In the genomic region with DNA sequence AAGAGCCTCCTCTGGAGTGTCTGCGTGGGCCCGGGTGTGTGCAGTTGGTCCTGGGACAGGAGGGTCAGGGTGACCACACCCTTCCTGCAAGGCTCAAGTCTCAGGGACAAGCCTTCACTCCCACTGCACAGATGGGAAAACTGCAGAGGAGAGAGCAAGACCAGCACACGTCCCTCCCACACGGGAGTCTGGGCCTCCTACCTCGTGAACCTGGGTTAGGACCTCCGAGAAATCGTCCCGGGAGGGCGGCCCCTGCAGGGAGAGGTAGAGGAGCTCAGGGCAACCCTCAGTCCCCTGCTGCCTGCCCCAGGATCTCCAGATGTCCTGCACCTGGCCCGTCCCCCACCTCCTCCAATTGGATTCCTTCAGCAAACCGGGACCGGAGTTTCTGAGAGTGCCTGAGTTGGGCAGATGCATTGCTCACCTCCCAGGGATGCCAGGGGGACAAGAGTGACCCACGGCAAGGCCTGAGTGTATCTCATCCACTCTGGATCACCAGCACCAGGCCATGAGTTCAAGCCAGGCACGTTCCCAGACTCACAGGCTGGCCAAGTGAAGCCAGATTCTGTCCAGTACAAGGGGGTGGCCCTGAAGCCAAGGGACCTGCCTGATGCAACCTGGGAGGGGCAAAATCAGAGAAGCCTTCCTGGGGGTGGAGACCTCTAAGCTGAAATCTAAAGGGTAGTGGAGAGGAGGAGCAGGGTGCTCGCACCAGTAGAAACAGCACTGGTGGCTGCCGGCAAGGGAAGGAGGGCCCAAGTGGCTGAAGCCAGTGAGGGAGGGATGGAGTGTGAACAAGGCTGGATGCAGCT, we compare ENCODE assay signal across 12 cellular contexts. TPM values are rescaled to one million over a fixed set of nuclear protein-coding genes. Genes with fewer than 3 reads are reported as not detected.
DNase-seq lines count a peak whose midpoint lies in the region; ATAC-seq and TF ChIP-seq lines count a peak whose summit lies in the region.
"Had no signal": no experiment of that assay in that cellular context is flagged by ENCODE, and none has a peak within 500 bp of the region (broad histone marks: within the 10 kb centered on the region; RNA-seq: fewer than 3 reads in every experiment).

No MANE protein-coding gene starts in this region.

- no peak for TF ChIP-seq EP300 in upper lobe of left lung (IDR thresholded peaks at IDR 0.05)

- ATAC-seq in activated naive CD8-positive, alpha-beta T cell treated with anti-CD3 and anti-CD28 coated beads, Interleukin-2, amount 10 ng/mL, durations not matched to agents 7 days and 5 days (ENCODE audit: low read depth): no peak
- ATAC-seq in T-helper 17 cell: no peak
- no peak for ATAC-seq in upper lobe of left lung (ENCODE audit: low FRiP score in 2 of 2)
- no peak for ATAC-seq in HG02588 (IDR thresholded peaks at IDR 0.05; ENCODE audit: unreplicated experiment)
- no peak for ATAC-seq in HG03460 (IDR thresholded peaks at IDR 0.05; ENCODE audit: unreplicated experiment)

- peak overlapping the region; percentile 17 for H3K4me3 ChIP-seq in iPS-11a (ENCODE audit: low read depth, low read length)
- peak overlapping the region in 3 of 4 donors; percentile 40 to 49 (median 42) for H3K4me3 ChIP-seq in upper lobe of left lung
- H3K4me3 ChIP-seq in uterus: no peak overlapping the region

- H3K4me1 Mint-ChIP-seq in activated naive CD8-positive, alpha-beta T cell treated with anti-CD3 and anti-CD28 coated beads, Interleukin-2, amount 10 ng/mL, durations not matched to agents 7 days and 5 days: peaks cover 14% of the 10 kb centered on the region
- H3K4me1 Mint-ChIP-seq in activated naive CD8-positive, alpha-beta T cell treated with anti-CD3 and anti-CD28 coated beads for 36 hours: peaks cover 16% of the 10 kb centered on the region
- peaks cover 22% of the 10 kb centered on the region for H3K4me1 Mint-ChIP-seq in T-helper 17 cell

- H3K36me3 Mint-ChIP-seq in activated naive CD8-positive, alpha-beta T cell treated with anti-CD3 and anti-CD28 coated beads, Interleukin-2, amount 10 ng/mL, durations not matched to agents 7 days and 5 days: peaks cover 5% of the 10 kb centered on the region
- peaks cover 4% of the 10 kb centered on the region for H3K36me3 Mint-ChIP-seq in activated naive CD8-positive, alpha-beta T cell treated with anti-CD3 and anti-CD28 coated beads for 36 hours
- H3K36me3 Mint-ChIP-seq in T-helper 17 cell (ENCODE audit: low read depth): peaks cover 3% of the 10 kb centered on the region

- no peak for DNase-seq in activated naive CD8-positive, alpha-beta T cell treated with anti-CD3 and anti-CD28 coated beads, Interleukin-2, amount 10 ng/mL, durations not matched to agents 7 days and 5 days
- DNase-seq in activated naive CD8-positive, alpha-beta T cell treated with anti-CD3 and anti-CD28 coated beads for 36 hours: no peak
- DNase-seq in T-helper 17 cell: no peak
- no peak for DNase-seq in upper lobe of left lung
- DNase-seq in uterus: no peak
- DNase-seq: dorsolateral prefrontal cortex; stimulated activated CD4-positive, alpha-beta T cell treated with anti-CD3 and anti-CD28 coated beads, Interleukin-15, amount 100 ng/mL, for 24 hours; stimulated activated naive CD4-positive, alpha-beta T cell treated with Interleukin-2 at 50 U/mL for 16 hours had no signal

- TF ChIP-seq POLR2A in upper lobe of left lung (IDR thresholded peaks at IDR 0.05): no peak
- TF ChIP-seq POLR2A in uterus (IDR thresholded peaks at IDR 0.05): no peak

- H3K27me3 Mint-ChIP-seq in activated naive CD8-positive, alpha-beta T cell treated with anti-CD3 and anti-CD28 coated beads, Interleukin-2, amount 10 ng/mL, durations not matched to agents 7 days and 5 days: peaks cover 15% of the 10 kb centered on the region
- H3K27me3 Mint-ChIP-seq in activated naive CD8-positive, alpha-beta T cell treated with anti-CD3 and anti-CD28 coated beads for 36 hours: peaks cover 5% of the 10 kb centered on the region
- peaks cover 6% of the 10 kb centered on the region for H3K27me3 Mint-ChIP-seq in T-helper 17 cell

- H3K27me3 ChIP-seq in upper lobe of left lung (peaks cover 0 to 12% (median 5%) of the 10 kb centered on the region in 4 donors), uterus (peaks cover 12 to 14% of the 10 kb centered on the region in 2 donors)

- H3K9me3 ChIP-seq in T-helper 17 cell (ENCODE audit: control insufficient read depth, low read length, poor library complexity, severe bottlenecking) (no peaks in the 10 kb centered on the region), upper lobe of left lung (no peaks in the 10 kb centered on the region), uterus (no peaks in the 10 kb centered on the region)

- peak overlapping the region; percentile 9 for H3K27ac Mint-ChIP-seq in activated naive CD8-positive, alpha-beta T cell treated with anti-CD3 and anti-CD28 coated beads, Interleukin-2, amount 10 ng/mL, durations not matched to agents 7 days and 5 days
- no peak overlapping the region for H3K27ac Mint-ChIP-seq in activated naive CD8-positive, alpha-beta T cell treated with anti-CD3 and anti-CD28 coated beads for 36 hours
- no peak overlapping the region for H3K27ac Mint-ChIP-seq in T-helper 17 cell

- intact Hi-C loops in uterus (cut with DNase I; ENCODE audit: low total_unique reads): loop anchor here (10.0 kb wide), 1 partner anchor 424 kb away; no protein-coding TSS in a partner anchor

- no peaks in the 10 kb centered on the region for H3K9me3 Mint-ChIP-seq in activated naive CD8-positive, alpha-beta T cell treated with anti-CD3 and anti-CD28 coated beads, Interleukin-2, amount 10 ng/mL, durations not matched to agents 7 days and 5 days
- H3K9me3 Mint-ChIP-seq in activated naive CD8-positive, alpha-beta T cell treated with anti-CD3 and anti-CD28 coated beads for 36 hours: no peaks in the 10 kb centered on the region

- POLR2A ChIA-PET in activated naive CD8-positive, alpha-beta T cell treated with anti-CD3 and anti-CD28 coated beads, Interleukin-2, amount 10 ng/mL, durations not matched to agents 7 days and 5 days (lab: Charles Lee): interaction anchor here (1.2 kb wide), 1 partner anchor 43 kb away, joined by 4 read pairs; no protein-coding TSS in a partner anchor

- TF ChIP-seq CTCF in upper lobe of left lung (IDR thresholded peaks at IDR 0.05) (no peak), uterus (IDR thresholded peaks at IDR 0.05) (no peak)

- 46 to 52% methylated on average over 6 to 16 of the region's 16 CpGs for WGBS in upper lobe of left lung, 2 donors

- H3K36me3 ChIP-seq in upper lobe of left lung (no peaks in the 10 kb centered on the region), uterus (no peaks in the 10 kb centered on the region)

- H3K4me1 ChIP-seq in upper lobe of left lung: peaks cover 32 to 44% (median 35%) of the 10 kb centered on the region in 4 donors
- H3K4me1 ChIP-seq in uterus: peaks cover 0 to 10% of the 10 kb centered on the region in 2 donors

- no peak overlapping the region for H3K4me3 Mint-ChIP-seq in activated naive CD8-positive, alpha-beta T cell treated with anti-CD3 and anti-CD28 coated beads, Interleukin-2, amount 10 ng/mL, durations not matched to agents 7 days and 5 days
- H3K4me3 Mint-ChIP-seq in activated naive CD8-positive, alpha-beta T cell treated with anti-CD3 and anti-CD28 coated beads for 36 hours: no peak overlapping the region
- peak overlapping the region; percentile 69 for H3K4me3 Mint-ChIP-seq in T-helper 17 cell

- H3K27ac ChIP-seq in upper lobe of left lung: peak overlapping the region in 1 of 4 donors; percentile 52
- H3K27ac ChIP-seq in uterus: no peak overlapping the region
- H3K27ac ChIP-seq: C4-2B, dorsolateral prefrontal cortex had no signal

RNA-seq across cellular contexts. Expression of gene PIP5KL1, which starts 2.1 kb away (rescaled TPM):
- total RNA-seq in activated naive CD8-positive, alpha-beta T cell treated with anti-CD3 and anti-CD28 coated beads, Interleukin-2, amount 10 ng/mL, durations not matched to agents 7 days and 5 days: 1 to 10 TPM; 1.5 to 1.9 TPM
- 1 to 10 TPM; 2.3 to 3.2 TPM for total RNA-seq in activated naive CD8-positive, alpha-beta T cell treated with anti-CD3 and anti-CD28 coated beads for 36 hours
- total RNA-seq in T-helper 17 cell: 1 to 10 TPM; 2.1 to 2.3 TPM
- 10 to 100 TPM in 3 of 6 donors, 1 to 10 TPM in 3; 4.1 to 38.8 (median 10.0) TPM for total RNA-seq in upper lobe of left lung
- total RNA-seq in uterus: 10 to 100 TPM in 1 of 4 donors, 1 to 10 TPM in 2, not detected in 1; 2.9 to 11.3 (median 3.2) TPM

RNA-seq across cellular contexts. Expression of gene DPM2, which starts 9.2 kb away (rescaled TPM):
- total RNA-seq in activated naive CD8-positive, alpha-beta T cell treated with anti-CD3 and anti-CD28 coated beads, Interleukin-2, amount 10 ng/mL, durations not matched to agents 7 days and 5 days: 10 to 100 TPM; 49.2 to 54.2 TPM
- 10 to 100 TPM; 55.4 to 57.6 TPM for total RNA-seq in activated naive CD8-positive, alpha-beta T cell treated with anti-CD3 and anti-CD28 coated beads for 36 hours
- total RNA-seq in T-helper 17 cell (10 to 100 TPM; 23.3 to 26.2 TPM), upper lobe of left lung (10 to 100 TPM; 20.1 to 40.7 (median 25.6) TPM), uterus (10 to 100 TPM in 3 of 4 donors, 1 to 10 TPM in 1; 6.7 to 33.1 (median 15.9) TPM)

RNA-seq across cellular contexts. Expression of gene ST6GALNAC4, which starts 11.6 kb away (rescaled TPM):
- total RNA-seq in activated naive CD8-positive, alpha-beta T cell treated with anti-CD3 and anti-CD28 coated beads, Interleukin-2, amount 10 ng/mL, durations not matched to agents 7 days and 5 days: 10 to 100 TPM; 51.1 to 59.5 TPM
- 10 to 100 TPM; 45.3 to 51.2 TPM for total RNA-seq in activated naive CD8-positive, alpha-beta T cell treated with anti-CD3 and anti-CD28 coated beads for 36 hours
- total RNA-seq in T-helper 17 cell (10 to 100 TPM; 18.5 to 22.1 TPM), upper lobe of left lung (100 to 1,000 TPM in 1 of 6 donors, 10 to 100 TPM in 5; 41.3 to 105 (median 56.2) TPM), uterus (10 to 100 TPM in 3 of 4 donors, under 1 TPM in 1; 0.59 to 41.7 (median 20.7) TPM)

RNA-seq across cellular contexts. Expression of gene ST6GALNAC6, which starts 29.0 kb away (rescaled TPM):
- total RNA-seq in activated naive CD8-positive, alpha-beta T cell treated with anti-CD3 and anti-CD28 coated beads, Interleukin-2, amount 10 ng/mL, durations not matched to agents 7 days and 5 days: 100 to 1,000 TPM; 105 to 112 TPM
- total RNA-seq in activated naive CD8-positive, alpha-beta T cell treated with anti-CD3 and anti-CD28 coated beads for 36 hours: 10 to 100 TPM; 44.5 to 45.1 TPM
- 100 to 1,000 TPM in 1 of 2 donors, 10 to 100 TPM in 1; 74.5 to 108 TPM for total RNA-seq in T-helper 17 cell
- total RNA-seq in upper lobe of left lung: 100 to 1,000 TPM in 1 of 6 donors, 10 to 100 TPM in 5; 67.3 to 117 (median 85.2) TPM
- 100 to 1,000 TPM in 3 of 4 donors, 10 to 100 TPM in 1; 37.7 to 133 (median 111) TPM for total RNA-seq in uterus

RNA-seq across cellular contexts. Expression of gene AK1, which starts 51.0 kb away (rescaled TPM):
- total RNA-seq in activated naive CD8-positive, alpha-beta T cell treated with anti-CD3 and anti-CD28 coated beads, Interleukin-2, amount 10 ng/mL, durations not matched to agents 7 days and 5 days: 10 to 100 TPM; 46.8 to 54.6 TPM
- total RNA-seq in activated naive CD8-positive, alpha-beta T cell treated with anti-CD3 and anti-CD28 coated beads for 36 hours: 10 to 100 TPM in 1 of 2 experiments, 1 to 10 TPM in 1; 9.9 to 11.7 TPM
- total RNA-seq in T-helper 17 cell: 10 to 100 TPM; 35.9 to 66.5 TPM
- total RNA-seq in upper lobe of left lung: 100 to 1,000 TPM; 106 to 239 (median 161) TPM
- total RNA-seq in uterus: 10 to 100 TPM in 2 of 4 donors, 1 to 10 TPM in 2; 6.1 to 54.3 (median 15.7) TPM

Comparison
In these comparisons a context has a peak if more than half of its experiments do, and no peak if none do; other contexts are left out.
1. H3K4me3 ChIP-seq: peak in iPS-11a (single experiment) and upper lobe of left lung (3 of 4); none in uterus (0 of 2).